19 cellular contexts compared by ENCODE assay signal in the genomic region with DNA sequence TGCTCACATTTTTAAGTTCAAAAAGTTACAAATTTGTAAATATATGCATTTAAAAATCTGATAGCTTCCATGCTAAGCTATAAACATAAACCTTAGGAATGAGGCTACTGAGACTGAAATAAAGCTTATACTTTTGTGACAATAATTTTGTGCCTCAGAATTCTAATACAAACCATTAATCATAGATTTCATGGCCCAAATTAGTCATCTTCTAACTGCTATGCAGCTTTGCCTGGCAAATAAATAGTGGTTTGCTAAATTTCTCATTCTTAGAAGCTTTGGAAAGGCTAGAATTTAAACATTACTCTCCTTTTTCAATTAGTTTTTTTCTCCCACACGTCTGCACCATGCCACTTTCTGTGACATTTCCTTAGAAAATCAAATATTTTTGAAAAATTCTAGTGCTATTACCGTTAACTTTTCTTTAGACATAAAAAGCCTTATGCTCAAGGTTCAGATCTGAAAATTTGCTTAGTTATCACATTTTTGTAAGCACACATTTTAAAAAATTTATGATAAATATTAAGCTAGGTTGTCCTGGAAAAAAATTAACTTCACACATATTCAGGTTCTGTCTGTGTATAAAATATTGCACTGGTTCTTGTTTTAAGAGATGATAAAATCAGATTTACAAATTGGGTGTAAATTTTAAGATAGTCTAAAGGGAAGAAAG. TPM values are rescaled to one million over a fixed set of nuclear protein-coding genes. Genes with fewer than 3 reads are reported as not detected.
DNase-seq lines count a peak whose midpoint lies in the region; ATAC-seq and TF ChIP-seq lines count a peak whose summit lies in the region.
"Had no signal": no experiment of that assay in that cellular context is flagged by ENCODE, and none has a peak within 500 bp of the region (broad histone marks: within the 10 kb centered on the region; RNA-seq: fewer than 3 reads in every experiment).

No MANE protein-coding gene starts in this region.

- H3K14ac ChIP-seq in mesenchymal stem cell (ENCODE audit: low read length in 2 of 2), result no peak overlapping the region

- H3K9ac ChIP-seq in PC-3 (ENCODE audit: low read length) (peak overlapping the region; percentile 58), endodermal cell (ENCODE audit: extremely low read depth, low read length, poor library complexity, severe bottlenecking) (no peak overlapping the region), mesenchymal stem cell (ENCODE audit: low read length) (peak overlapping the region; percentile 63)

- CTCF ChIA-PET in PC-3 (lab: Charles Lee), result no interaction called here
- CTCF ChIA-PET in CD4-positive, alpha-beta T cell (lab: Charles Lee), result no interaction called here

- no peak overlapping the region for H2AK5ac ChIP-seq in mesenchymal stem cell (ENCODE audit: low read length, severe bottlenecking)

- H3K9me3 ChIP-seq in PC-3 (ENCODE audit: low read length) (no peaks in the 10 kb centered on the region), endodermal cell (ENCODE audit: control insufficient read depth, low read length) (peaks cover 55% of the 10 kb centered on the region), mesenchymal stem cell (ENCODE audit: control insufficient read depth, low read length) (peaks cover 6% of the 10 kb centered on the region), tibial artery (no peaks in the 10 kb centered on the region)
- peaks cover 8% of the 10 kb centered on the region for H3K9me3 ChIP-seq in CD4-positive, alpha-beta T cell (ENCODE audit: control insufficient read depth, low read length)
- H3K9me3 ChIP-seq: testis had no signal

- H2BK5ac ChIP-seq in mesenchymal stem cell (ENCODE audit: low read depth, low read length, poor library complexity, severe bottlenecking), result no peak overlapping the region

- no peaks in the 10 kb centered on the region for H3K36me3 ChIP-seq in PC-3 (ENCODE audit: low read depth, low read length)
- no peaks in the 10 kb centered on the region for H3K36me3 ChIP-seq in endodermal cell (ENCODE audit: control insufficient read depth, insufficient read depth, low read length)
- peaks cover 0 to 3% of the 10 kb centered on the region in 2 experiments for H3K36me3 ChIP-seq in mesenchymal stem cell (ENCODE audit: control insufficient read depth in 1 of 2, insufficient read depth in 2 of 2, low read depth in 1 of 2, low read length in 2 of 2)
- H3K36me3 ChIP-seq in tibial artery, result no peaks in the 10 kb centered on the region
- H3K36me3 ChIP-seq: lower lobe of right lung had no signal

- no peak overlapping the region for H4K91ac ChIP-seq in mesenchymal stem cell (ENCODE audit: low read length)

- H3K4me1 ChIP-seq in PC-3 (ENCODE audit: insufficient read depth, low read length), result peaks cover 34% of the 10 kb centered on the region
- no peaks in the 10 kb centered on the region for H3K4me1 ChIP-seq in endodermal cell (ENCODE audit: control insufficient read depth, insufficient read depth, low read length)
- no peaks in the 10 kb centered on the region for H3K4me1 ChIP-seq in mesenchymal stem cell (ENCODE audit: control insufficient read depth, insufficient read depth, low read depth, low read length)
- H3K4me1 ChIP-seq in tibial artery, result peaks cover 0 to 6% (median 0%) of the 10 kb centered on the region in 4 donors
- H3K4me1 ChIP-seq: lower lobe of right lung, testis had no signal

- no peaks in the 10 kb centered on the region for H3K9me2 ChIP-seq in PC-3 (replicated peaks; ENCODE audit: low read length)

- H3F3A ChIP-seq in PC-3 (ENCODE audit: low read length, unreplicated experiment), result peaks cover 6% of the 10 kb centered on the region

- H2AFZ ChIP-seq in PC-3 (ENCODE audit: low read length) (no peak overlapping the region), mesenchymal stem cell (ENCODE audit: low read depth, low read length) (no peak overlapping the region)
- H2AFZ ChIP-seq: GM23338 had no signal

- BruUV-seq in PC-3 (replicated peaks; lab: Mats Ljungman, UMichigan), result no TSS peak

- DNase-seq in EH (ENCODE audit: low read depth), result peak; percentile 65
- DNase-seq in PC-3, result peak; percentile 59
- no peak for DNase-seq in endodermal cell
- DNase-seq in mesenchymal stem cell, result no peak
- no peak for DNase-seq in CD4-positive, alpha-beta T cell
- DNase-seq in mucosa of gallbladder (ENCODE audit: low spot score), result no peak
- DNase-seq in tibial artery, result no peak
- DNase-seq: anterior cingulate cortex; lower lobe of right lung; NCI-H1930; NCI-H524 treated with DMSO at 0.1 percent for 48 hours; stimulated activated CD4-positive, alpha-beta T cell treated with anti-CD3 and anti-CD28 coated beads, Interleukin-4, amount 100 ng/mL, for 1 hour; stimulated activated CD8-positive, alpha-beta memory T cell treated with anti-CD3 and anti-CD28 coated beads, Interleukin-4, amount 100 ng/mL, for 48 hours; testis had no signal

- ATAC-seq in PC-3 (peak; percentile 62), GM21576 (IDR thresholded peaks at IDR 0.05; ENCODE audit: unreplicated experiment) (no peak)
- no peak for ATAC-seq in CD4-positive, alpha-beta T cell (ENCODE audit: poor library complexity)
- ATAC-seq: GM23338, lower lobe of right lung had no signal

- H3K27ac Mint-ChIP-seq in endodermal cell, result no peak overlapping the region
- H3K27ac Mint-ChIP-seq in CD4-positive, alpha-beta T cell, result no peak overlapping the region
- H3K27ac Mint-ChIP-seq: activated T-helper 2 cell treated with anti-CD3 and anti-CD28 coated beads, Interferon-gamma antibody, Interleukin-2, Interleukin-4, amounts not matched to agents 10 μg/mL and 5 μg/mL and 100 μg/mL, durations not matched to agents 14 hours and 24 hours and 36 hours; GM23338; nephron had no signal

- peak overlapping the region; percentile 84 for H3K27ac ChIP-seq in PC-3 (ENCODE audit: low read length)
- H3K27ac ChIP-seq in endodermal cell (ENCODE audit: low read depth, low read length), result no peak overlapping the region
- H3K27ac ChIP-seq in mesenchymal stem cell (ENCODE audit: low read length, poor library complexity, severe bottlenecking), result peak overlapping the region; percentile 54
- no peak overlapping the region for H3K27ac ChIP-seq in CD4-positive, alpha-beta T cell (ENCODE audit: low read depth, low read length)
- no peak overlapping the region for H3K27ac ChIP-seq in tibial artery
- H3K27ac ChIP-seq: lower lobe of right lung, testis, VCaP had no signal

- no peak overlapping the region for H3K4ac ChIP-seq in mesenchymal stem cell (ENCODE audit: low read depth in 1 of 2, low read length in 2 of 2)

- H3K23ac ChIP-seq in mesenchymal stem cell (ENCODE audit: low read length in 2 of 2), result no peak overlapping the region

- peaks cover 51% of the 10 kb centered on the region for H3K9me3 Mint-ChIP-seq in endodermal cell
- peaks cover 7% of the 10 kb centered on the region for H3K9me3 Mint-ChIP-seq in CD4-positive, alpha-beta T cell

- peaks cover 16% of the 10 kb centered on the region for H3K79me2 ChIP-seq in PC-3 (ENCODE audit: low read length)

- H3K4me1 Mint-ChIP-seq in endodermal cell, result peaks cover 3% of the 10 kb centered on the region
- no peaks in the 10 kb centered on the region for H3K4me1 Mint-ChIP-seq in CD4-positive, alpha-beta T cell (ENCODE audit: low read depth)
- H3K4me1 Mint-ChIP-seq: nephron had no signal

- H3K4me3 ChIP-seq in PC-3 (ENCODE audit: low read length) (peak overlapping the region; percentile 51; the same call in 1 of the 2 replicates), endodermal cell (ENCODE audit: low read length) (peak overlapping the region; percentile 31), mesenchymal stem cell (ENCODE audit: insufficient read depth in 1 of 2, low read depth in 1 of 2, low read length in 2 of 2) (peak overlapping the region in 1 of 2 experiments; percentile 14), tibial artery (no peak overlapping the region)
- H3K4me3 ChIP-seq: GM23338, lower lobe of right lung, testis had no signal

- no peak overlapping the region for H3K4me3 Mint-ChIP-seq in endodermal cell
- H3K4me3 Mint-ChIP-seq in CD4-positive, alpha-beta T cell, result no peak overlapping the region
- H3K4me3 Mint-ChIP-seq: GM23338, nephron had no signal

- H2BK15ac ChIP-seq in mesenchymal stem cell (ENCODE audit: low read depth, poor library complexity, severe bottlenecking), result no peak overlapping the region

- no peak overlapping the region for H2BK120ac ChIP-seq in mesenchymal stem cell (ENCODE audit: low read depth, low read length)

- 93 to 100% methylated on average over 1 to 2 of the region's 2 CpGs for WGBS in endodermal cell (ENCODE audit: insufficient coverage in 1 of 2, insufficient read length in 1 of 2), 2 experiments
- 14% methylated on average over 1 of the region's 2 CpGs for WGBS in mesenchymal stem cell

- H3K4me2 ChIP-seq in PC-3 (ENCODE audit: low read length), result peak overlapping the region; percentile 77
- H3K4me2 ChIP-seq in mesenchymal stem cell (ENCODE audit: low read length, poor library complexity, severe bottlenecking), result no peak overlapping the region

- H2BK12ac ChIP-seq in mesenchymal stem cell (ENCODE audit: low read length in 2 of 2), result no peak overlapping the region

- H3K27me3 Mint-ChIP-seq in endodermal cell (ENCODE audit: insufficient read depth), result no peaks in the 10 kb centered on the region
- H3K27me3 Mint-ChIP-seq in CD4-positive, alpha-beta T cell, result no peaks in the 10 kb centered on the region

- peaks cover 6% of the 10 kb centered on the region for H3K79me1 ChIP-seq in mesenchymal stem cell (replicated peaks; ENCODE audit: low read length, poor library complexity, severe bottlenecking)

- H4K20me1 ChIP-seq in PC-3 (ENCODE audit: low read length), result no peaks in the 10 kb centered on the region

- H3K27me3 ChIP-seq in PC-3 (ENCODE audit: low read length) (no peaks in the 10 kb centered on the region), endodermal cell (ENCODE audit: control insufficient read depth, insufficient read depth, low read length, poor library complexity, severe bottlenecking) (no peaks in the 10 kb centered on the region), mesenchymal stem cell (ENCODE audit: control insufficient read depth in 1 of 2, insufficient read depth in 1 of 2, low read length in 2 of 2) (no peaks in the 10 kb centered on the region), tibial artery (no peaks in the 10 kb centered on the region)
- H3K27me3 ChIP-seq in CD4-positive, alpha-beta T cell (ENCODE audit: control insufficient read depth, insufficient read depth, low read length), result no peaks in the 10 kb centered on the region
- H3K27me3 ChIP-seq: testis had no signal

- TF ChIP-seq CTCF in PC-3 (conservative IDR thresholded peaks at IDR 0.05; ENCODE audit: low read depth, low read length) (no peak), endodermal cell (conservative IDR thresholded peaks at IDR 0.05) (no peak), tibial artery (IDR thresholded peaks at IDR 0.05) (no peak)
- TF ChIP-seq CTCF in CD4-positive, alpha-beta T cell (IDR thresholded peaks at IDR 0.05), result no peak

- POLR2A ChIA-PET in PC-3 (lab: Charles Lee; ENCODE audit: unreplicated experiment), result interaction anchor here (0.7 kb wide), 1 partner anchor 29 kb away, joined by 4 read pairs; no protein-coding TSS in a partner anchor
- POLR2A ChIA-PET in CD4-positive, alpha-beta T cell (lab: Charles Lee), result interaction anchor here (1.2 kb wide), 1 partner anchor 48 kb away, joined by 3 read pairs; a partner anchor contains a TSS

- no peak overlapping the region for H4K8ac ChIP-seq in mesenchymal stem cell (ENCODE audit: low read length)

- peaks cover 63% of the 10 kb centered on the region for H3K36me3 Mint-ChIP-seq in endodermal cell (ENCODE audit: low read depth)
- H3K36me3 Mint-ChIP-seq in CD4-positive, alpha-beta T cell (ENCODE audit: low read depth), result peaks cover 72% of the 10 kb centered on the region

- intact Hi-C loops in PC-3 (cut with micrococcal nuclease), result no loop called here
- intact Hi-C loops in CD4-positive, alpha-beta T cell (cut with DNase I, micrococcal nuclease), result no loop called here
- intact Hi-C loops in tibial artery (cut with DNase I; ENCODE audit: low total_unique reads), result no loop called here

- H3K18ac ChIP-seq in mesenchymal stem cell (ENCODE audit: low read depth in 1 of 2, low read length in 2 of 2), result no peak overlapping the region

RNA-seq across cellular contexts. Expression of a gene that starts 46.9 kb away (rescaled TPM):
- total RNA-seq in PC-3 (2014; rRNA removed) (13.3 and 15.6 TPM in 2 replicates), endodermal cell (10 to 100 TPM; 42.2 to 42.8 TPM), mucosa of gallbladder (74.6 TPM)
- 46.0 TPM for polyA plus RNA-seq in endodermal cell (2013, experiment 1 of 2)
- polyA plus RNA-seq in endodermal cell (2013, experiment 2 of 2), result 52.0 TPM
- polyA plus RNA-seq in mesenchymal stem cell (2013, experiment 1 of 2), result 24.7 TPM
- 24.2 TPM for polyA plus RNA-seq in mesenchymal stem cell (2013, experiment 2 of 2)
- total RNA-seq in CD4-positive, alpha-beta T cell, result 10 to 100 TPM; 27.7 to 28.6 TPM

Comparison
In these comparisons a context has a peak if more than half of its experiments do, and no peak if none do; other contexts are left out.
1. DNase-seq: peak in EH (single experiment) and PC-3 (single experiment); none in endodermal cell (single experiment), mesenchymal stem cell (single experiment), CD4-positive, alpha-beta T cell (0 of 10), mucosa of gallbladder (single experiment) and tibial artery (0 of 2).
2. H3K27ac ChIP-seq: peak in PC-3 (single experiment) and mesenchymal stem cell (single experiment); none in endodermal cell (single experiment), CD4-positive, alpha-beta T cell (single experiment) and tibial artery (0 of 2).
3. H3K4me3 ChIP-seq: peak in PC-3 (single experiment) and endodermal cell (single experiment); none in tibial artery (0 of 2).